9 cellular contexts compared by ENCODE assay signal in the genomic region with DNA sequence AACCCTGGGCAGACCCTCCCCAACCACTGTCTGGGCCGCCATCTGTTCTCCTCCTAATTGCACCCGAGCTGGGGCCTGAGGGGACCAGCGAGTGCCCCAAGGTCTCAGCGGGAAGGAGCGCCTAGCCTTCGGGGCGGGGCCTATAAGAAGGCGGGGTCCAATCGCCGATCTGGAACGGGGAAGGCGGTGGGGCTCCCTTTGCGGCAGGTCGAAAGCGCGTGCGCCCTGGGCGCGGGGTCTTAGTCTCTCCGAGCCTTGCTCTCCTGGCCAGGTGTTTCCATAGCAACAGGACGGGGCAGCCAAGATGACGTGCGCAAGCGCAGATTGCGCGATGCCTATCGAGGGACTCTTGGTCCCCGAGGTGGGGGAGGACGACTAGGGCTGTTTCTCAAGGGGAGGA. TPM values are rescaled to one million over a fixed set of nuclear protein-coding genes. Genes with fewer than 3 reads are reported as not detected.
A peak's percentile ranks its signal among the peaks of the same experiment; 100 is the strongest.
DNase-seq lines count a peak whose midpoint lies in the region; ATAC-seq lines count a peak whose summit lies in the region.
"Had no signal": no experiment of that assay in that cellular context is flagged by ENCODE, and none has a peak within 500 bp of the region (broad histone marks: within the 10 kb centered on the region; RNA-seq: fewer than 3 reads in every experiment).

No MANE protein-coding gene starts in this region.

- H3K27me3 ChIP-seq in aorta (ENCODE audit: control insufficient read depth in 1 of 2, insufficient read depth in 2 of 2, low read length in 1 of 2), result no peaks in the 10 kb centered on the region

- H3K4me3 Mint-ChIP-seq in activated naive CD8-positive, alpha-beta T cell treated with anti-CD3 and anti-CD28 coated beads for 36 hours, result no peak overlapping the region

- intact Hi-C loops in aorta (cut with DNase I), result loop anchor here (5.0 to 10.0 kb wide), 2 partner anchors 34 to 166 kb away; a partner anchor contains a TSS

- H3K4me3 ChIP-seq in aorta (ENCODE audit: low read length in 2 of 2), result no peak overlapping the region

- H3K36me3 ChIP-seq in aorta (ENCODE audit: control insufficient read depth in 1 of 2, insufficient read depth in 2 of 2, low read length in 1 of 2), result no peaks in the 10 kb centered on the region

- peak; percentile 27 for ATAC-seq in aorta (ENCODE audit: low FRiP score)
- no peak for ATAC-seq in GM21825 (IDR thresholded peaks at IDR 0.05; ENCODE audit: unreplicated experiment)

- peaks cover 85% of the 10 kb centered on the region for H3K27me3 Mint-ChIP-seq in activated naive CD8-positive, alpha-beta T cell treated with anti-CD3 and anti-CD28 coated beads for 36 hours

- no peak overlapping the region for H3K27ac ChIP-seq in aorta (ENCODE audit: low read depth in 1 of 2, low read length in 2 of 2)
- H3K27ac ChIP-seq: epithelial cell of prostate had no signal

- no peaks in the 10 kb centered on the region for H3K36me3 Mint-ChIP-seq in activated naive CD8-positive, alpha-beta T cell treated with anti-CD3 and anti-CD28 coated beads for 36 hours

- peaks cover 18% of the 10 kb centered on the region for H3K4me1 Mint-ChIP-seq in activated naive CD8-positive, alpha-beta T cell treated with anti-CD3 and anti-CD28 coated beads for 36 hours

- DNase-seq in stimulated activated CD4-positive, alpha-beta T cell treated with anti-CD3 and anti-CD28 coated beads, Interleukin-15, amount 100 ng/mL, for 24 hours, result peak; percentile 55
- no peak for DNase-seq in stimulated activated CD4-positive, alpha-beta T cell treated with anti-CD3 and anti-CD28 coated beads, Interleukin-4, amount 100 ng/mL, for 1 hour
- DNase-seq in activated naive CD8-positive, alpha-beta T cell treated with anti-CD3 and anti-CD28 coated beads for 36 hours, result peak; percentile 26
- DNase-seq in iPS-NIHi7 (ENCODE audit: extremely low spot score) (peak; percentile 93), aorta (no peak), mucosa of gallbladder (ENCODE audit: low spot score) (no peak), SKM-1 (lab: John Stamatoyannopoulos, UW; ENCODE audit: unreplicated experiment) (no peak)

- H3K9me3 ChIP-seq in aorta (ENCODE audit: control insufficient read depth, low read length), result no peaks in the 10 kb centered on the region

- H3K4me1 ChIP-seq in aorta (ENCODE audit: control insufficient read depth in 1 of 2, insufficient read depth in 2 of 2, low read length in 2 of 2), result no peaks in the 10 kb centered on the region

- no peaks in the 10 kb centered on the region for H3K9me3 Mint-ChIP-seq in activated naive CD8-positive, alpha-beta T cell treated with anti-CD3 and anti-CD28 coated beads for 36 hours

- no peak overlapping the region for H3K27ac Mint-ChIP-seq in activated naive CD8-positive, alpha-beta T cell treated with anti-CD3 and anti-CD28 coated beads for 36 hours

- 1 to 2% methylated on average over 29 of the region's 29 CpGs for WGBS in aorta, 2 donors

RNA-seq across cellular contexts. Expression of a gene that starts 2.8 kb away (rescaled TPM):
- total RNA-seq in activated naive CD8-positive, alpha-beta T cell treated with anti-CD3 and anti-CD28 coated beads for 36 hours, result 1 to 10 TPM; 1.2 to 2.0 TPM
- total RNA-seq in aorta (under 1 TPM in 1 of 2 donors, not detected in 1; 0.54 TPM), mucosa of gallbladder (0.83 TPM)
- polyA plus RNA-seq in aorta, result under 1 TPM in 1 of 2 donors, not detected in 1; 0.13 TPM

RNA-seq across cellular contexts. Expression of a gene that starts 6.7 kb away (rescaled TPM):
- total RNA-seq in activated naive CD8-positive, alpha-beta T cell treated with anti-CD3 and anti-CD28 coated beads for 36 hours, result not detected
- not detected for total RNA-seq in aorta
- polyA plus RNA-seq in aorta, result 1 to 10 TPM in 1 of 2 donors, not detected in 1; 2.0 TPM
- total RNA-seq in mucosa of gallbladder, result not detected

RNA-seq across cellular contexts. Expression of a gene that starts 34.7 kb away (rescaled TPM):
- 10 to 100 TPM; 46.1 to 55.5 TPM for total RNA-seq in activated naive CD8-positive, alpha-beta T cell treated with anti-CD3 and anti-CD28 coated beads for 36 hours
- total RNA-seq in aorta, result 1 to 10 TPM; 2.9 to 7.2 TPM
- polyA plus RNA-seq in aorta, result 1 to 10 TPM; 1.6 to 3.3 TPM
- total RNA-seq in mucosa of gallbladder, result 7.3 TPM

RNA-seq across cellular contexts. Expression of a gene that starts 39.2 kb away (rescaled TPM):
- 10 to 100 TPM; 25.3 to 30.5 TPM for total RNA-seq in activated naive CD8-positive, alpha-beta T cell treated with anti-CD3 and anti-CD28 coated beads for 36 hours
- total RNA-seq in aorta (1 to 10 TPM in 1 of 2 donors, not detected in 1; 1.2 TPM), mucosa of gallbladder (4.1 TPM)
- polyA plus RNA-seq in aorta, result 1 to 10 TPM in 1 of 2 donors, not detected in 1; 2.5 TPM

RNA-seq across cellular contexts. Expression of a gene that starts 39.5 kb away (rescaled TPM):
- total RNA-seq in activated naive CD8-positive, alpha-beta T cell treated with anti-CD3 and anti-CD28 coated beads for 36 hours, result 100 to 1,000 TPM; 238 to 241 TPM
- total RNA-seq in aorta (100 to 1,000 TPM in 1 of 2 donors, 10 to 100 TPM in 1; 90.5 to 118 TPM), mucosa of gallbladder (319 TPM)
- polyA plus RNA-seq in aorta, result 100 to 1,000 TPM; 151 to 202 TPM

Comparison
In these comparisons a context has a peak if more than half of its experiments do, and no peak if none do; other contexts are left out.
1. DNase-seq: peak in stimulated activated CD4-positive, alpha-beta T cell treated with anti-CD3 and anti-CD28 coated beads, Interleukin-15, amount 100 ng/mL, for 24 hours (single experiment), activated naive CD8-positive, alpha-beta T cell treated with anti-CD3 and anti-CD28 coated beads for 36 hours (single experiment) and iPS-NIHi7 (single experiment); none in stimulated activated CD4-positive, alpha-beta T cell treated with anti-CD3 and anti-CD28 coated beads, Interleukin-4, amount 100 ng/mL, for 1 hour (single experiment), aorta (0 of 2), mucosa of gallbladder (single experiment) and SKM-1 (single experiment).